In the genomic region with DNA sequence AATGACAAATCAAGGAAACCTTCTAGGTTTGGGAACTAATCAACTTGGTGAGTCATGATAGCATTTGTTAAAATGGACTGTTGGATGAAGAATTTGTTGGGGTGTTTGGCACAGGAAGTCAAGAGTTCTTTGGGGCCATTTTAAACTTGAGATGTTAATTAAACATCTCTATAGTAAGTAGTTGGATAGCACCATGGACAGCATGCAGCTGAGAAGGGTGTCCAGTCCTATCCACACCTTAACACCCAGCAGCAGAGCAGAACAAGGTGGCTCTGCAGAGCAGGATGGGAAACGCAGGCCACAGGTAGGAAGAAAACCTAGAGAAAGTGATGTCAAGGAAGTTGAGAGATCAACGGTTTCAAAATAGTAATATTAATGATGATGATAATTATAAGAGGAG, we compare ENCODE assay signal across 22 cellular contexts. TPM values are rescaled to one million over a fixed set of nuclear protein-coding genes. Genes with fewer than 3 reads are reported as not detected.
DNase-seq lines count a peak whose midpoint lies in the region; ATAC-seq and TF ChIP-seq lines count a peak whose summit lies in the region.
"Had no signal": no experiment of that assay in that cellular context is flagged by ENCODE, and none has a peak within 500 bp of the region (broad histone marks: within the 10 kb centered on the region; RNA-seq: fewer than 3 reads in every experiment).

No MANE protein-coding gene starts in this region.

- CTCF ChIA-PET in HEK293 (lab: Yijun Ruan, JAX), result no interaction called here

- no peaks in the 10 kb centered on the region for H3K79me2 ChIP-seq in GM23338 (replicated peaks; ENCODE audit: insufficient read depth)

- DNase-seq in GM23338 (ENCODE audit: low spot score) (no peak), astrocyte of the hippocampus (ENCODE audit: low read depth, low spot score) (peak; percentile 6), left kidney (ENCODE audit: low read depth, low spot score) (peak; percentile 53), aorta (no peak), DMS153 (lab: John Stamatoyannopoulos, UW) (no peak)
- DNase-seq: AML-193; BE2C; CD4-positive, alpha-beta T cell; CD8-positive, alpha-beta memory T cell; DMS 273 treated with DMSO at 0.1 percent for 48 hours; DMS79 treated with DMSO at 0.1 percent for 48 hours; GM23248 had no signal

- POLR2A ChIA-PET in HEK293 (lab: Yijun Ruan, JAX), result no interaction called here

- H3K4me2 ChIP-seq in GM23338, result no peak overlapping the region
- H3K4me2 ChIP-seq: BLaER1 treated with 17β-estradiol and CSF1 and Interleukin-3, amounts not matched to agents 10 nM and 100 nM had no signal

- no peaks in the 10 kb centered on the region for H3F3A ChIP-seq in GM23338 (replicated peaks; ENCODE audit: low read depth)

- H3K4me1 Mint-ChIP-seq in GM23338, result no peaks in the 10 kb centered on the region
- H3K4me1 Mint-ChIP-seq: CD14-positive monocyte; CD8-positive, alpha-beta memory T cell had no signal

- 87 to 88% methylated on average over 2 of the region's 2 CpGs for WGBS in aorta, 2 donors

- H2AFZ ChIP-seq in GM23338, result no peak overlapping the region
- H2AFZ ChIP-seq: GM23248 had no signal

- no peak overlapping the region for H3K27ac ChIP-seq in GM23338 (ENCODE audit: low read depth)
- no peak overlapping the region for H3K27ac ChIP-seq in HEK293 (ENCODE audit: extremely low read depth, low read depth, low read length)
- no peak overlapping the region for H3K27ac ChIP-seq in aorta (ENCODE audit: low read depth in 1 of 2, low read length in 2 of 2)
- H3K27ac ChIP-seq: BLaER1 treated with 17β-estradiol and CSF1 and Interleukin-3, amounts not matched to agents 10 nM and 100 nM; GM23248 had no signal

- no peak overlapping the region for H3K4me3 Mint-ChIP-seq in GM23338
- H3K4me3 Mint-ChIP-seq: CD14-positive monocyte; CD4-positive, alpha-beta T cell; CD8-positive, alpha-beta memory T cell had no signal

- H3K27me3 ChIP-seq in GM23338 (ENCODE audit: insufficient read depth) (no peaks in the 10 kb centered on the region), aorta (ENCODE audit: control insufficient read depth in 1 of 2, insufficient read depth in 2 of 2, low read length in 1 of 2) (no peaks in the 10 kb centered on the region)
- H3K27me3 ChIP-seq: BE2C; BLaER1 treated with 17β-estradiol and CSF1 and Interleukin-3, amounts not matched to agents 10 nM and 100 nM had no signal

- intact Hi-C loops in aorta (cut with DNase I), result no loop called here

- no peaks in the 10 kb centered on the region for H3K9me3 Mint-ChIP-seq in GM23338
- H3K9me3 Mint-ChIP-seq: CD4-positive, alpha-beta T cell had no signal

- H3K36me3 Mint-ChIP-seq in GM23338 (ENCODE audit: low read depth), result no peaks in the 10 kb centered on the region
- H3K36me3 Mint-ChIP-seq: CD14-positive monocyte; CD8-positive, alpha-beta memory T cell had no signal

- H3K36me3 ChIP-seq in GM23338 (ENCODE audit: insufficient read depth) (no peaks in the 10 kb centered on the region), HEK293 (ENCODE audit: control insufficient read depth in 2 of 2, insufficient read depth in 1 of 2, low read length in 2 of 2) (no peaks in the 10 kb centered on the region), aorta (ENCODE audit: control insufficient read depth in 1 of 2, insufficient read depth in 2 of 2, low read length in 1 of 2) (no peaks in the 10 kb centered on the region)
- H3K36me3 ChIP-seq: BE2C; BLaER1 treated with 17β-estradiol and CSF1 and Interleukin-3, amounts not matched to agents 10 nM and 100 nM; HAP-1 had no signal

- H3K9me3 ChIP-seq in HEK293 (ENCODE audit: control insufficient read depth, insufficient read depth, low read depth, low read length) (no peaks in the 10 kb centered on the region), aorta (ENCODE audit: control insufficient read depth, low read length) (no peaks in the 10 kb centered on the region)
- H3K9me3 ChIP-seq: BE2C; BLaER1 treated with 17β-estradiol and CSF1 and Interleukin-3, amounts not matched to agents 10 nM and 100 nM; HAP-1 had no signal

- H3K27me3 Mint-ChIP-seq in GM23338 (ENCODE audit: insufficient read depth, low read depth, poor library complexity), result peaks cover 2% of the 10 kb centered on the region

- H3K9me2 ChIP-seq in GM23338 (ENCODE audit: insufficient read depth), result peaks cover 5% of the 10 kb centered on the region; the same call in 1 of the 2 replicates

- H3K4me1 ChIP-seq in GM23338 (ENCODE audit: insufficient read depth) (no peaks in the 10 kb centered on the region), HEK293 (ENCODE audit: control insufficient read depth, insufficient read depth, low read length) (no peaks in the 10 kb centered on the region), aorta (ENCODE audit: control insufficient read depth in 1 of 2, insufficient read depth in 2 of 2, low read length in 2 of 2) (no peaks in the 10 kb centered on the region)
- H3K4me1 ChIP-seq: BE2C, HAP-1 had no signal

- TF ChIP-seq CTCF in GM23338 (conservative IDR thresholded peaks at IDR 0.05; ENCODE audit: low read depth in 2 of 2) (no peak), HEK293 (tag by site-specific recombination; IDR thresholded peaks at IDR 0.05) (no peak)

- H3K27ac Mint-ChIP-seq in GM23338, result no peak overlapping the region
- H3K27ac Mint-ChIP-seq: CD14-positive monocyte; CD4-positive, alpha-beta T cell; CD8-positive, alpha-beta memory T cell had no signal

- ATAC-seq in GM23338 (no peak), aorta (ENCODE audit: low FRiP score) (no peak), HG03135 (IDR thresholded peaks at IDR 0.05; ENCODE audit: unreplicated experiment) (no peak), GM21367 (IDR thresholded peaks at IDR 0.05; ENCODE audit: unreplicated experiment) (no peak)

- no peaks in the 10 kb centered on the region for H4K20me1 ChIP-seq in GM23338 (replicated peaks; ENCODE audit: insufficient read depth)
- H4K20me1 ChIP-seq: BLaER1 treated with 17β-estradiol and CSF1 and Interleukin-3, amounts not matched to agents 10 nM and 100 nM had no signal

- no peak overlapping the region for H3K4me3 ChIP-seq in GM23338
- H3K4me3 ChIP-seq in HEK293 (ENCODE audit: low read depth, low read length), result no peak overlapping the region
- H3K4me3 ChIP-seq in aorta (ENCODE audit: low read length in 2 of 2), result no peak overlapping the region
- H3K4me3 ChIP-seq: BLaER1 treated with 17β-estradiol and CSF1 and Interleukin-3, amounts not matched to agents 10 nM and 100 nM; GM23248; HAP-1 had no signal

TF ChIP-seq in GM23338, 12 proteins besides CTCF, POLR2A, EP300 and RAD21 (continues in another document):
- TF ChIP-seq JUNB (IDR thresholded peaks at IDR 0.05; ENCODE audit: unreplicated experiment) (no peak), STAT1 (IDR thresholded peaks at IDR 0.05; ENCODE audit: unreplicated experiment) (no peak), ZNF114 (CRISPR knock-in tag; IDR thresholded peaks at IDR 0.05) (no peak), ZNF331 (CRISPR knock-in tag; IDR thresholded peaks at IDR 0.05; ENCODE audit: low read depth) (no peak)

TF ChIP-seq in HEK293, 187 proteins besides CTCF, POLR2A, EP300 and RAD21:
- TF ChIP-seq, protein P1, sequence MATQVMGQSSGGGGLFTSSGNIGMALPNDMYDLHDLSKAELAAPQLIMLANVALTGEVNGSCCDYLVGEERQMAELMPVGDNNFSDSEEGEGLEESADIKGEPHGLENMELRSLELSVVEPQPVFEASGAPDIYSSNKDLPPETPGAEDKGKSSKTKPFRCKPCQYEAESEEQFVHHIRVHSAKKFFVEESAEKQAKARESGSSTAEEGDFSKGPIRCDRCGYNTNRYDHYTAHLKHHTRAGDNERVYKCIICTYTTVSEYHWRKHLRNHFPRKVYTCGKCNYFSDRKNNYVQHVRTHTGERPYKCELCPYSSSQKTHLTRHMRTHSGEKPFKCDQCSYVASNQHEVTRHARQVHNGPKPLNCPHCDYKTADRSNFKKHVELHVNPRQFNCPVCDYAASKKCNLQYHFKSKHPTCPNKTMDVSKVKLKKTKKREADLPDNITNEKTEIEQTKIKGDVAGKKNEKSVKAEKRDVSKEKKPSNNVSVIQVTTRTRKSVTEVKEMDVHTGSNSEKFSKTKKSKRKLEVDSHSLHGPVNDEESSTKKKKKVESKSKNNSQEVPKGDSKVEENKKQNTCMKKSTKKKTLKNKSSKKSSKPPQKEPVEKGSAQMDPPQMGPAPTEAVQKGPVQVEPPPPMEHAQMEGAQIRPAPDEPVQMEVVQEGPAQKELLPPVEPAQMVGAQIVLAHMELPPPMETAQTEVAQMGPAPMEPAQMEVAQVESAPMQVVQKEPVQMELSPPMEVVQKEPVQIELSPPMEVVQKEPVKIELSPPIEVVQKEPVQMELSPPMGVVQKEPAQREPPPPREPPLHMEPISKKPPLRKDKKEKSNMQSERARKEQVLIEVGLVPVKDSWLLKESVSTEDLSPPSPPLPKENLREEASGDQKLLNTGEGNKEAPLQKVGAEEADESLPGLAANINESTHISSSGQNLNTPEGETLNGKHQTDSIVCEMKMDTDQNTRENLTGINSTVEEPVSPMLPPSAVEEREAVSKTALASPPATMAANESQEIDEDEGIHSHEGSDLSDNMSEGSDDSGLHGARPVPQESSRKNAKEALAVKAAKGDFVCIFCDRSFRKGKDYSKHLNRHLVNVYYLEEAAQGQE (tag by site-specific recombination; IDR thresholded peaks at IDR 0.05), result peak; percentile 87
- TF ChIP-seq HOXD13 (CRISPR knock-in tag; IDR thresholded peaks at IDR 0.05; ENCODE audit: borderline replicate concordance) (no peak), ZNF621 (tag by site-specific recombination; IDR thresholded peaks at IDR 0.05) (no peak), ZSCAN16 (tag by site-specific recombination; IDR thresholded peaks at IDR 0.05) (no peak)
TF ChIP-seq in HEK293: peak in this region for 1.

RNA-seq across cellular contexts. Expression of gene TNR, which starts 52.5 kb away (rescaled TPM):
- not detected in 2 replicates for total RNA-seq in GM23338 (2014; rRNA removed; shearing (Covaris generic))
- polyA plus RNA-seq in GM23338 (2016; fragmentation: Nextera tagmentation; extraction: Ambion mirVana), result not detected in 2 replicates
- under 1 TPM; 0.18 to 0.19 TPM for total RNA-seq in aorta
- polyA plus RNA-seq in aorta, result under 1 TPM in 1 of 2 donors, not detected in 1; 0.03 TPM
- total RNA-seq: A172; CD4-positive, alpha-beta T cell; CD8-positive, alpha-beta memory T cell; Daoy; GM23248; H4 had no signal
- polyA plus RNA-seq: AG04450; CD14-positive monocyte; CD8-positive, alpha-beta memory T cell; GM23248 had no signal

Comparison
In these comparisons a context has a peak if more than half of its experiments do, and no peak if none do; other contexts are left out.
1. DNase-seq: peak in astrocyte of the hippocampus (single experiment) and left kidney (single experiment); none in GM23338 (single experiment), aorta (0 of 2) and DMS153 (single experiment).